2 cellular contexts compared by ENCODE assay signal in genomic region chr5:61263561-61264272, GRCh38.
TF ChIP-seq lines count a peak whose summit lies in the region.

No MANE protein-coding gene starts in this region.

TF ChIP-seq in GM12878, 131 proteins besides CTCF, POLR2A, EP300 and RAD21 (continued from another document):
- TF ChIP-seq MAX (IDR thresholded peaks at IDR 0.05; ENCODE audit: low read depth, low read length) (no peak), NR2F1 (conservative IDR thresholded peaks at IDR 0.05) (no peak), SUPT20H (IDR thresholded peaks at IDR 0.05; ENCODE audit: borderline replicate concordance, control insufficient read depth, low read depth, low read length) (no peak), RELA (IDR thresholded peaks at IDR 0.05; ENCODE audit: borderline replicate concordance, partially characterized antibody) (no peak)

TF ChIP-seq in SK-N-SH treated with all-trans-retinoic acid at 6 μM for 48 hours, 23 proteins besides CTCF, POLR2A, EP300 and RAD21:
- no peak for TF ChIP-seq PATZ1 (CRISPR knock-in tag; IDR thresholded peaks at IDR 0.05; ENCODE audit: borderline replicate concordance)
- no peak for TF ChIP-seq ZNF565 (CRISPR knock-in tag; conservative IDR thresholded peaks at IDR 0.05; ENCODE audit: low read depth)
- TF ChIP-seq ARNTL (CRISPR knock-in tag; IDR thresholded peaks at IDR 0.05; ENCODE audit: borderline replicate concordance, low read depth) = no peak
- no peak for TF ChIP-seq OSR1 (CRISPR knock-in tag; IDR thresholded peaks at IDR 0.05)
- no peak for TF ChIP-seq TCF4 (CRISPR knock-in tag; IDR thresholded peaks at IDR 0.05; ENCODE audit: borderline replicate concordance)
- TF ChIP-seq GLIS3 (CRISPR knock-in tag; IDR thresholded peaks at IDR 0.05) = no peak
- TF ChIP-seq CSDC2 (CRISPR knock-in tag; IDR thresholded peaks at IDR 0.05) = no peak
- TF ChIP-seq TSHZ2 (CRISPR knock-in tag; IDR thresholded peaks at IDR 0.05) = no peak
- TF ChIP-seq BACH2 (CRISPR knock-in tag; IDR thresholded peaks at IDR 0.05; ENCODE audit: borderline replicate concordance) = no peak
- no peak for TF ChIP-seq POU6F1 (CRISPR knock-in tag; IDR thresholded peaks at IDR 0.05; ENCODE audit: borderline replicate concordance, low read depth)
- no peak for TF ChIP-seq ZFP30 (CRISPR knock-in tag; IDR thresholded peaks at IDR 0.05)
- no peak for TF ChIP-seq CSRNP3 (CRISPR knock-in tag; IDR thresholded peaks at IDR 0.05)
- TF ChIP-seq RARB (CRISPR knock-in tag; IDR thresholded peaks at IDR 0.05) = no peak
- no peak for TF ChIP-seq TOX (CRISPR knock-in tag; IDR thresholded peaks at IDR 0.05; ENCODE audit: borderline replicate concordance)
- no peak for TF ChIP-seq ZC3H10 (CRISPR knock-in tag; IDR thresholded peaks at IDR 0.05)
- TF ChIP-seq ZNF8 (CRISPR knock-in tag; IDR thresholded peaks at IDR 0.05) = no peak
- no peak for TF ChIP-seq CREB5 (CRISPR knock-in tag; IDR thresholded peaks at IDR 0.05; ENCODE audit: low read depth)
- TF ChIP-seq ZFP3 (CRISPR knock-in tag; IDR thresholded peaks at IDR 0.05) = no peak
- no peak for TF ChIP-seq ESRRG (CRISPR knock-in tag; IDR thresholded peaks at IDR 0.05)
TF ChIP-seq in SK-N-SH treated with all-trans-retinoic acid at 6 μM for 48 hours: peak in this region for 0.
